ENCODE assay signal across 19 cellular contexts in the genomic region with DNA sequence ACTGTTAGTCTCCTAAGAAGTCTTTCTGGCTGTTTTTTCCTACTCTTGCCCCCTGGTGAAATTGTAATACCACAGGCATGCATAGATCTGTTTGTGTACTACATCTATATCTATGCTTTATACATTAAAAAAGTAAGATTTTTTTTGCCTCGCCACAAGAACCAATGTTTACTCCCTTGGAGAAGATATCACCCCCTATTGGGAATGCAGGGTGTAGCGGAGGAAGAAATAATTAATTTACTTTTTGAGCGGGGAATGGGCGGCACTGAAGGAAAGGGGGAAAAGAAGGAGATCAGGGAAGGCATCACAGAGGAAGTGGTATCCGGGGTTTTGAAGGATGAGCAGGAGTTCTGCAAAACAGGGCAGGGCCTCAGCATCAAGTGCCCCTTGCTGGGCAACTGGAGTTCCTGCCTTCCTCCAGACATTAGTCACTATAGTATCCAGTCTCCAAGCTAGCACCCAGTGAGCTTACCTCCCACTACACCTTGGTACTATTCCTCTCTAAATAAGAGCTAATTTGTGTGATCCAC.
DNase-seq lines count a peak whose midpoint lies in the region; ATAC-seq, FAIRE-seq and TF ChIP-seq lines count a peak whose summit lies in the region.
"Had no signal": no experiment of that assay in that cellular context is flagged by ENCODE, and none has a peak within 500 bp of the region (broad histone marks: within the 10 kb centered on the region; RNA-seq: fewer than 3 reads in every experiment).

No MANE protein-coding gene starts in this region.

- H3K27me3 Mint-ChIP-seq in HFFc6 (ENCODE audit: insufficient read depth) (peaks cover 6% of the 10 kb centered on the region), GM23338 (ENCODE audit: insufficient read depth, low read depth, poor library complexity) (peaks cover 1% of the 10 kb centered on the region)
- H3K27me3 Mint-ChIP-seq in activated T-cell treated with anti-CD3 and anti-CD28 coated beads, Interleukin-2, amount 50 U/mL, for 24 hours, result peaks cover 39% of the 10 kb centered on the region

- TF ChIP-seq RAD21 in K562 (CRISPR knock-in tag; conservative IDR thresholded peaks at IDR 0.05 in 1 of 2, IDR thresholded peaks at IDR 0.05 in 1 of 2), result no peak

- ATAC-seq in K562, result no peak
- ATAC-seq in GM23338, result no peak
- ATAC-seq: PC-3 had no signal

- intact Hi-C loops in K562 (cut with micrococcal nuclease), result loop anchor here (10.0 kb wide), 1 partner anchor 259 kb away; no protein-coding TSS in a partner anchor

- H3K9ac ChIP-seq in K562 (ENCODE audit: insufficient read depth in 1 of 2, low read depth in 2 of 2, low read length in 2 of 2), result no peak overlapping the region

- H3K27ac Mint-ChIP-seq in HFFc6 (no peak overlapping the region), GM23338 (no peak overlapping the region)
- H3K27ac Mint-ChIP-seq in activated T-cell treated with anti-CD3 and anti-CD28 coated beads, Interleukin-2, amount 50 U/mL, for 24 hours, result no peak overlapping the region
- H3K27ac Mint-ChIP-seq: CD4-positive, alpha-beta T cell had no signal

- H3K27ac ChIP-seq in K562 (ENCODE audit: extremely low read depth, low read depth, low read length) (no peak overlapping the region), GM23338 (ENCODE audit: low read depth) (no peak overlapping the region)

- BruUV-seq in K562 (replicated peaks; lab: Mats Ljungman, UMichigan), result no TSS peak

- TF ChIP-seq EP300 in K562 (IDR thresholded peaks at IDR 0.05; ENCODE audit: low read length), result no peak

- peaks cover 14 to 21% of the 10 kb centered on the region in 2 experiments for H3K4me1 ChIP-seq in K562 (replicated peaks in 1 of 2; ENCODE audit: control insufficient read depth in 2 of 2, insufficient read depth in 2 of 2, low read length in 2 of 2)
- no peaks in the 10 kb centered on the region for H3K4me1 ChIP-seq in GM23338 (ENCODE audit: insufficient read depth)

- H3K9me3 ChIP-seq in K562 (replicated peaks; ENCODE audit: control insufficient read depth, insufficient read depth, low read depth, low read length), result no peaks in the 10 kb centered on the region

- H3K36me3 ChIP-seq in K562 (ENCODE audit: control insufficient read depth, insufficient read depth, low read length) (no peaks in the 10 kb centered on the region), GM23338 (ENCODE audit: insufficient read depth) (no peaks in the 10 kb centered on the region)

- no peaks in the 10 kb centered on the region for H3K9me3 Mint-ChIP-seq in HFFc6
- H3K9me3 Mint-ChIP-seq in GM23338, result no peaks in the 10 kb centered on the region; the same call in 2 of the 3 replicates
- H3K9me3 Mint-ChIP-seq in activated T-cell treated with anti-CD3 and anti-CD28 coated beads, Interleukin-2, amount 50 U/mL, for 24 hours, result no peaks in the 10 kb centered on the region
- H3K9me3 Mint-ChIP-seq: CD4-positive, alpha-beta T cell had no signal

- H4K20me1 ChIP-seq in K562 (replicated peaks; ENCODE audit: control insufficient read depth, insufficient read depth, low read length) (0 out of 2 replicates have a peak, but pooled peaks cover 3% of the 10 kb centered on the region), GM23338 (replicated peaks; ENCODE audit: insufficient read depth) (no peaks in the 10 kb centered on the region)

- H3K4me2 ChIP-seq in K562 (ENCODE audit: insufficient read depth, low read length), result no peak overlapping the region
- H3K4me2 ChIP-seq in GM23338, result no peak overlapping the region

- H3K4me3 ChIP-seq in AG09309 (ENCODE audit: control insufficient read depth, low read depth, low read length) (no peak overlapping the region), K562 (no peak overlapping the region), GM23338 (no peak overlapping the region)

- H3K36me3 Mint-ChIP-seq in HFFc6 (ENCODE audit: low read depth), result no peaks in the 10 kb centered on the region
- H3K36me3 Mint-ChIP-seq in GM23338 (ENCODE audit: low read depth), result no peaks in the 10 kb centered on the region
- H3K36me3 Mint-ChIP-seq in activated T-cell treated with anti-CD3 and anti-CD28 coated beads, Interleukin-2, amount 50 U/mL, for 24 hours (ENCODE audit: low read depth), result no peaks in the 10 kb centered on the region

- in situ Hi-C loops in K562 (cut with MboI), result no loop called here

- H2AFZ ChIP-seq in K562 (ENCODE audit: low read depth, low read length) (no peak overlapping the region), GM23338 (no peak overlapping the region)

- H3K4me3 Mint-ChIP-seq in HFFc6 (no peak overlapping the region), GM23338 (no peak overlapping the region)
- H3K4me3 Mint-ChIP-seq in activated T-cell treated with anti-CD3 and anti-CD28 coated beads, Interleukin-2, amount 50 U/mL, for 24 hours, result no peak overlapping the region
- H3K4me3 Mint-ChIP-seq: CD4-positive, alpha-beta T cell had no signal

- no peaks in the 10 kb centered on the region for H3F3A ChIP-seq in GM23338 (replicated peaks; ENCODE audit: low read depth)

- H3K27me3 ChIP-seq in K562 (ENCODE audit: control insufficient read depth in 2 of 2, insufficient read depth in 2 of 2, low read length in 2 of 2) (no peaks in the 10 kb centered on the region; a peak in 1 of 5 replicates), GM23338 (ENCODE audit: insufficient read depth) (no peaks in the 10 kb centered on the region)

- CTCF ChIA-PET in K562 (lab: Yijun Ruan, JAX; ENCODE audit: low intra/inter-chr PET ratio), result no interaction called here

- H3K79me2 ChIP-seq in K562 (ENCODE audit: control insufficient read depth, insufficient read depth, low read length) (no peaks in the 10 kb centered on the region), GM23338 (replicated peaks; ENCODE audit: insufficient read depth) (no peaks in the 10 kb centered on the region)

- TF ChIP-seq POLR2A in K562 (conservative IDR thresholded peaks at IDR 0.05), result no peak

- H3K9me1 ChIP-seq in K562 (ENCODE audit: control insufficient read depth, insufficient read depth, low read length), result peaks cover 3% of the 10 kb centered on the region

- H3K9me2 ChIP-seq in GM23338 (ENCODE audit: insufficient read depth), result no peaks in the 10 kb centered on the region

- FAIRE-seq in K562 (lab: Jason Lieb, UNC), result no peak
- FAIRE-seq: A204.1, H54, HTR-8/SVneo had no signal

- 70% methylated on average over 5 of the region's 5 CpGs for WGBS in K562 (ENCODE audit: insufficient coverage, low coverage, missing lambda C conversion rate)

- TF ChIP-seq CTCF in AG09309 (IDR thresholded peaks at IDR 0.05; ENCODE audit: control insufficient read depth, insufficient read depth, low read depth, low read length, missing control alignments) (peak; percentile 10), HFFc6 (IDR thresholded peaks at IDR 0.05) (peak; percentile 50), K562 (IDR thresholded peaks at IDR 0.05 in 2 of 3, conservative IDR thresholded peaks at IDR 0.05 in 1 of 3; ENCODE audit: insufficient read depth in 2 of 3, low read depth in 1 of 3, low read length in 3 of 3) (peak in 1 of 3 experiments; percentile 42; a peak in 2 of 6 replicates), GM23338 (conservative IDR thresholded peaks at IDR 0.05; ENCODE audit: low read depth in 2 of 2) (peak in 1 of 2 experiments; percentile 51; a peak in 3 of 4 replicates)

- POLR2A ChIA-PET in K562 (lab: Yijun Ruan, JAX), result interaction anchor here (1.0 to 2.4 kb wide), 2 partner anchors 9 to 18 kb away, joined by 5 to 11 read pairs; no protein-coding TSS in a partner anchor

- DNase-seq in AG09309 (ENCODE audit: low read depth) (no peak), HFFc6 (no peak), K562 (ENCODE audit: extremely low read depth in 1 of 4, low spot score in 3 of 4) (peak in 2 of 4 experiments; percentile 15 to 36), islet precursor cell (peak; percentile 34), GM23338 (ENCODE audit: low spot score) (no peak), NCI-H446 (lab: John Stamatoyannopoulos, UW) (no peak), AML-193 (lab: John Stamatoyannopoulos, UW) (no peak)
- DNase-seq in activated T-cell treated with anti-CD3 and anti-CD28 coated beads, Interleukin-2, amount 50 U/mL, for 24 hours, result no peak
- DNase-seq: Calu3; CD4-positive, alpha-beta T cell; DMS79; NCI-H1092; NCI-H226; NCI-H69; NK-92 treated with Interleukin-12 subunit alpha and Interleukin-12 subunit beta, amount 100 ng/mL, for 24 hours; PC-3 had no signal

- H3K4me1 Mint-ChIP-seq in HFFc6 (ENCODE audit: low read depth) (peaks cover 25% of the 10 kb centered on the region), GM23338 (no peaks in the 10 kb centered on the region; the same call in 2 of the 3 replicates)
- H3K4me1 Mint-ChIP-seq in activated T-cell treated with anti-CD3 and anti-CD28 coated beads, Interleukin-2, amount 50 U/mL, for 24 hours (ENCODE audit: low read depth), result peaks cover 17% of the 10 kb centered on the region

TF ChIP-seq in K562, 482 proteins besides CTCF, POLR2A, EP300 and RAD21 (continues in another document):
- peak; percentile 95 for TF ChIP-seq ZBTB33 (CRISPR knock-in tag; IDR thresholded peaks at IDR 0.05)

TF ChIP-seq in GM23338, 12 proteins besides CTCF, POLR2A, EP300 and RAD21 (continues in another document):
- TF ChIP-seq EZH2 (IDR thresholded peaks at IDR 0.05; ENCODE audit: low read depth, unreplicated experiment), result no peak
- TF ChIP-seq ETS1 (IDR thresholded peaks at IDR 0.05), result no peak
- no peak for TF ChIP-seq NANOG (IDR thresholded peaks at IDR 0.05; ENCODE audit: borderline replicate concordance)
- no peak for TF ChIP-seq CREB1 (CRISPR knock-in tag; IDR thresholded peaks at IDR 0.05; ENCODE audit: low read depth)
- TF ChIP-seq JUNB (IDR thresholded peaks at IDR 0.05; ENCODE audit: unreplicated experiment), result no peak
